Comparison of ENCODE assay signal across 22 cellular contexts in the genomic region with DNA sequence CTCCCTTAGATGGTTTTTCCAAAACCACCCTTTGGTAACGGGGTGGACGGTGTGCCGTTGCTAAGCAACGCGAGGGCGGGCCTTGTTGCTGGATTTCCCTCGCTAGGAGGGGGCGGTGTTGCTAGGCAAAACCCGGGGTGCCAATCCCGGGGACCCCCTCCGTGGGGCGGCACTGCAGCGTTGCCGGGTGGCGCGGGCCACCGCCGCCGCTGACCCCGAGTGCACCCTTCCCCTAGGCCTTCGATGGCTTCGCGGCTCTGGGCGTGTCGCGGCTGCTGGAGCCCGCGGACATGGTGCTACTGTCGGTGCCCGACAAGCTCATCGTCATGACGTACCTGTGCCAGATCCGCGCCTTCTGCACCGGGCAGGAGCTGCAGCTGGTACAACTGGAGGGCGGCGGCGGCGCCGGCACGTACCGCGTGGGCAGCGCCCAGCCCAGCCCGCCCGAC.
DNase-seq lines count a peak whose midpoint lies in the region; ATAC-seq lines count a peak whose summit lies in the region.
"Had no signal": no experiment of that assay in that cellular context is flagged by ENCODE, and none has a peak within 500 bp of the region (broad histone marks: within the 10 kb centered on the region; RNA-seq: fewer than 3 reads in every experiment).

No MANE protein-coding gene starts in this region.

- H3K36me3 ChIP-seq in HUES6 (ENCODE audit: control insufficient read depth, insufficient read depth, low read length): no peaks in the 10 kb centered on the region

- H3K27ac ChIP-seq in HUES6 (ENCODE audit: low read depth, low read length): no peak overlapping the region
- H3K27ac ChIP-seq: adrenal gland, SK-N-MC had no signal

- H3K9me3 ChIP-seq in HUES6 (ENCODE audit: control insufficient read depth, insufficient read depth, low read depth, low read length): no peaks in the 10 kb centered on the region
- H3K9me3 ChIP-seq: adrenal gland, left lung, mucosa of descending colon had no signal

- peak overlapping the region; percentile 24 for H3K27ac Mint-ChIP-seq in stimulated activated memory B cell treated with anti-CD40 and anti-IgM and Interleukin-4, amounts not matched to agents 10 μg/mL and 1 μg/mL and 100 μg/mL, for 72 hours
- H3K27ac Mint-ChIP-seq: activated T-helper 2 cell treated with anti-CD3 and anti-CD28 coated beads, Interferon-gamma antibody, Interleukin-2, Interleukin-4, amounts not matched to agents 10 μg/mL and 5 μg/mL and 100 μg/mL, durations not matched to agents 14 hours and 24 hours and 36 hours; stimulated activated naive CD8-positive, alpha-beta T cell treated with anti-CD3 and anti-CD28 coated beads, Interleukin-15, amount 100 ng/mL, for 72 hours had no signal

- peaks cover 60% of the 10 kb centered on the region for H3K36me3 Mint-ChIP-seq in stimulated activated memory B cell treated with anti-CD40 and anti-IgM and Interleukin-4, amounts not matched to agents 10 μg/mL and 1 μg/mL and 100 μg/mL, for 72 hours

- no peaks in the 10 kb centered on the region for H3K27me3 Mint-ChIP-seq in stimulated activated memory B cell treated with anti-CD40 and anti-IgM and Interleukin-4, amounts not matched to agents 10 μg/mL and 1 μg/mL and 100 μg/mL, for 72 hours
- H3K27me3 Mint-ChIP-seq: central memory CD8-positive, alpha-beta T cell; stimulated activated naive CD8-positive, alpha-beta T cell treated with anti-CD3 and anti-CD28 coated beads, Interleukin-15, amount 100 ng/mL, for 72 hours had no signal

- no peak for ATAC-seq in stimulated activated memory B cell treated with anti-CD40 and anti-IgM and Interleukin-4, amounts not matched to agents 10 μg/mL and 1 μg/mL and 100 μg/mL, for 72 hours
- ATAC-seq: left lung; mucosa of descending colon; sciatic nerve; stimulated activated naive CD8-positive, alpha-beta T cell treated with anti-CD3 and anti-CD28 coated beads, Interleukin-15, amount 100 ng/mL, for 72 hours had no signal

- peak overlapping the region; percentile 56 for H3K4me3 ChIP-seq in HUES6 (ENCODE audit: low read depth, low read length)
- H3K4me3 ChIP-seq: adrenal gland, left lung, mucosa of descending colon, SK-N-MC had no signal

- peaks cover 67% of the 10 kb centered on the region for H3K4me1 Mint-ChIP-seq in stimulated activated memory B cell treated with anti-CD40 and anti-IgM and Interleukin-4, amounts not matched to agents 10 μg/mL and 1 μg/mL and 100 μg/mL, for 72 hours

- no peaks in the 10 kb centered on the region for H3K9me3 Mint-ChIP-seq in stimulated activated memory B cell treated with anti-CD40 and anti-IgM and Interleukin-4, amounts not matched to agents 10 μg/mL and 1 μg/mL and 100 μg/mL, for 72 hours
- H3K9me3 Mint-ChIP-seq: activated T-helper 2 cell treated with anti-CD3 and anti-CD28 coated beads, Interferon-gamma antibody, Interleukin-2, Interleukin-4, amounts not matched to agents 10 μg/mL and 5 μg/mL and 100 μg/mL, durations not matched to agents 14 hours and 24 hours and 36 hours; central memory CD8-positive, alpha-beta T cell; stimulated activated naive CD8-positive, alpha-beta T cell treated with anti-CD3 and anti-CD28 coated beads, Interleukin-15, amount 100 ng/mL, for 72 hours had no signal

- H3K4me1 ChIP-seq in HUES6 (ENCODE audit: control insufficient read depth, insufficient read depth, low read length): peaks cover 12% of the 10 kb centered on the region; the same call in 1 of the 2 replicates

- H3K9ac ChIP-seq in HUES6 (ENCODE audit: low read length): no peak overlapping the region

- DNase-seq in cerebellar cortex (ENCODE audit: low spot score): peak; percentile 60
- peak; percentile 72 for DNase-seq in left kidney (ENCODE audit: low read depth, low spot score)
- DNase-seq in OCI-M1 (lab: John Stamatoyannopoulos, UW): no peak
- DNase-seq in NOMO-1 (lab: John Stamatoyannopoulos, UW; ENCODE audit: unreplicated experiment in 2 of 2): no peak
- DNase-seq in HPDE6-E6E7 (ENCODE audit: extremely low spot score): no peak
- no peak for DNase-seq in NCI-H510A (lab: John Stamatoyannopoulos, UW)
- DNase-seq: GOT3; Kasumi-1; left lung; mucosa of descending colon; NCI-H1092; NCI-H2107; NCI-H526; stimulated activated naive CD8-positive, alpha-beta T cell treated with anti-CD3 and anti-CD28 coated beads, Interleukin-15, amount 100 ng/mL, for 72 hours; T1000 had no signal

- peaks cover 59% of the 10 kb centered on the region for H3K27me3 ChIP-seq in HUES6 (ENCODE audit: control insufficient read depth, insufficient read depth, low read length)
- H3K27me3 ChIP-seq: adrenal gland, left lung had no signal

- no peak overlapping the region for H3K4me3 Mint-ChIP-seq in stimulated activated memory B cell treated with anti-CD40 and anti-IgM and Interleukin-4, amounts not matched to agents 10 μg/mL and 1 μg/mL and 100 μg/mL, for 72 hours
- H3K4me3 Mint-ChIP-seq: central memory CD8-positive, alpha-beta T cell; stimulated activated naive CD8-positive, alpha-beta T cell treated with anti-CD3 and anti-CD28 coated beads, Interleukin-15, amount 100 ng/mL, for 72 hours had no signal

Comparison
In these comparisons a context has a peak if more than half of its experiments do, and no peak if none do; other contexts are left out.
1. DNase-seq: peak in cerebellar cortex (single experiment) and left kidney (single experiment); none in OCI-M1 (single experiment), NOMO-1 (0 of 2), HPDE6-E6E7 (single experiment) and NCI-H510A (single experiment).